19 cellular contexts compared by ENCODE assay signal in the genomic region with DNA sequence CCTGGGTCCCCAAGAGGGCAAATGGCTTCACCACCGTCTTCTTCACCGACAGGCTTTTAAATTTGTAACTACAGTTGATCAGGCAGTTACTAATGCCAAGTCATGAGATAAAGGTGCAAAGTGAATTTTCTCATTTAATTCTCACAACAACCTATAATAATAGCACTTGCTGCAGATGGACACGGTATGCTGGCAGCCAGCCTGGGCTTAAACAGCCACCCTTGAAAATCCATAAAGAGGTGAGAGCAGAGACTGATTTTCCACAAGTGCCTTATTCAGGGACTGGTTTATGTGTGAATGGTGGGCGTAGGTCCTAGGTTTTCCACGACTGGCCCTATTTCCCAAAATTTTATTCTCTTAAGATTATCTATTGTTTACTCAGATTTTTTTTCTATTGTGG.
"Had no signal": no experiment of that assay in that cellular context is flagged by ENCODE, and none has a peak within 500 bp of the region (broad histone marks: within the 10 kb centered on the region; RNA-seq: fewer than 3 reads in every experiment).

No MANE protein-coding gene starts in this region.

- H3K36me3 Mint-ChIP-seq: immature natural killer cell; natural killer cell treated with Interleukin-12 subunit alpha and Interleukin-12 subunit beta and Interleukin-15 and Interleukin-18, amount 100 ng/mL, for 72 hours; neural progenitor cell had no signal

- H3K4me1 ChIP-seq: foreskin keratinocyte had no signal

- H3K9me3 Mint-ChIP-seq: immature natural killer cell; natural killer cell treated with Interleukin-12 subunit alpha and Interleukin-12 subunit beta and Interleukin-15 and Interleukin-18, amount 100 ng/mL, for 72 hours; neural progenitor cell had no signal

- H3K27me3 ChIP-seq: pancreas had no signal

- H3K4me3 Mint-ChIP-seq: immature natural killer cell; natural killer cell treated with Interleukin-12 subunit alpha and Interleukin-12 subunit beta and Interleukin-15 and Interleukin-18, amount 100 ng/mL, for 72 hours; neural progenitor cell had no signal

- H3K27ac ChIP-seq: foreskin keratinocyte, neural progenitor cell, pancreas had no signal

- H3K9me3 ChIP-seq: pancreas had no signal

- H3K27ac Mint-ChIP-seq: immature natural killer cell; natural killer cell treated with Interleukin-12 subunit alpha and Interleukin-12 subunit beta and Interleukin-15 and Interleukin-18, amount 100 ng/mL, for 72 hours; neural progenitor cell; progenitor cell of endocrine pancreas had no signal

- H3K4me3 ChIP-seq: lung, neural progenitor cell, pancreas had no signal

- DNase-seq: dermis blood vessel endothelial cell; erythroblast; foreskin keratinocyte; immature natural killer cell; left cardiac atrium; left ventricle myocardium superior; mesenchymal stem cell; midbrain; occipital lobe; pancreas; right cardiac atrium; small intestine; stimulated activated CD4-positive, alpha-beta T cell treated with anti-CD3 and anti-CD28 coated beads, Interleukin-12 subunit alpha, Interleukin-12 subunit beta, amount 100 ng/mL, for 4 hours; stimulated activated CD4-positive, alpha-beta T cell treated with anti-CD3 and anti-CD28 coated beads, Interleukin-2, amount 100 ng/mL, for 48 hours; stimulated activated naive CD4-positive, alpha-beta T cell treated with Interleukin-2 at 50 U/mL for 16 hours had no signal

- H3K36me3 ChIP-seq: neural progenitor cell, pancreas had no signal
